Comparison of ENCODE assay signal across 11 cellular contexts in genomic region chr22:19868773-19869471, GRCh38. TPM values are rescaled to one million over a fixed set of nuclear protein-coding genes. Genes with fewer than 3 reads are reported as not detected.
DNase-seq lines count a peak whose midpoint lies in the region; ATAC-seq and TF ChIP-seq lines count a peak whose summit lies in the region.
"Had no signal": no experiment of that assay in that cellular context is flagged by ENCODE, and none has a peak within 500 bp of the region (broad histone marks: within the 10 kb centered on the region; RNA-seq: fewer than 3 reads in every experiment).

No MANE protein-coding gene starts in this region.

- no peak for TF ChIP-seq POLR2A in uterus (IDR thresholded peaks at IDR 0.05)

- no peak overlapping the region for H3K4me3 Mint-ChIP-seq in natural killer cell treated with Interleukin-12 subunit alpha and Interleukin-12 subunit beta and Interleukin-15 and Interleukin-18, amount 100 ng/mL, for 72 hours

- no peak for ATAC-seq in natural killer cell treated with Interleukin-12 subunit alpha and Interleukin-12 subunit beta and Interleukin-15 and Interleukin-18, amount 100 ng/mL, for 72 hours
- no peak for ATAC-seq in GM18873 (IDR thresholded peaks at IDR 0.05; ENCODE audit: low FRiP score, unreplicated experiment)
- ATAC-seq in GM21515 (IDR thresholded peaks at IDR 0.05; ENCODE audit: unreplicated experiment): no peak

- no peak overlapping the region for H3K27ac Mint-ChIP-seq in natural killer cell treated with Interleukin-12 subunit alpha and Interleukin-12 subunit beta and Interleukin-15 and Interleukin-18, amount 100 ng/mL, for 72 hours

- H3K27ac ChIP-seq in colonic mucosa: no peak overlapping the region
- H3K27ac ChIP-seq in uterus: no peak overlapping the region
- H3K27ac ChIP-seq: BLaER1 treated with 17β-estradiol and CSF1 and Interleukin-3, amounts not matched to agents 10 nM and 100 nM had no signal

- H3K27me3 Mint-ChIP-seq in natural killer cell treated with Interleukin-12 subunit alpha and Interleukin-12 subunit beta and Interleukin-15 and Interleukin-18, amount 100 ng/mL, for 72 hours: no peaks in the 10 kb centered on the region

- intact Hi-C loops in colonic mucosa (cut with DNase I) (loop anchor here (10.0 kb wide), 1 partner anchor 66 kb away; no protein-coding TSS in a partner anchor), uterus (cut with DNase I; ENCODE audit: low total_unique reads) (no loop called here)

- H3K36me3 ChIP-seq in colonic mucosa: no peaks in the 10 kb centered on the region
- no peaks in the 10 kb centered on the region for H3K36me3 ChIP-seq in uterus
- H3K36me3 ChIP-seq: BLaER1 treated with 17β-estradiol and CSF1 and Interleukin-3, amounts not matched to agents 10 nM and 100 nM had no signal

- no peaks in the 10 kb centered on the region for H3K9me3 Mint-ChIP-seq in natural killer cell treated with Interleukin-12 subunit alpha and Interleukin-12 subunit beta and Interleukin-15 and Interleukin-18, amount 100 ng/mL, for 72 hours

- peak overlapping the region in 1 of 2 donors; percentile 26 for H3K9ac ChIP-seq in colonic mucosa (ENCODE audit: low read depth in 2 of 2, low read length in 2 of 2)
- H3K9ac ChIP-seq: BLaER1 treated with 17β-estradiol and CSF1 and Interleukin-3, amounts not matched to agents 10 nM and 100 nM had no signal

- peak; percentile 1 for DNase-seq in stimulated activated CD4-positive, alpha-beta T cell treated with anti-CD3 and anti-CD28 coated beads, Interleukin-15, amount 100 ng/mL, for 24 hours
- no peak for DNase-seq in stimulated activated CD4-positive, alpha-beta T cell treated with anti-CD3 and anti-CD28 coated beads, Interleukin-12 subunit alpha, Interleukin-12 subunit beta, amount 100 ng/mL, for 4 hours
- DNase-seq in colonic mucosa (peak; percentile 67), uterus (peak; percentile 11 to 12), MV-4-11 (lab: John Stamatoyannopoulos, UW) (no peak)
- peak; percentile 61 for DNase-seq in natural killer cell treated with Interleukin-12 subunit alpha and Interleukin-12 subunit beta and Interleukin-15 and Interleukin-18, amount 100 ng/mL, for 72 hours (ENCODE audit: low spot score)
- DNase-seq: Kasumi-1, NCI-H226 had no signal

- H3K4me3 ChIP-seq in colonic mucosa (no peak overlapping the region), uterus (no peak overlapping the region)
- H3K4me3 ChIP-seq: BLaER1 treated with 17β-estradiol and CSF1 and Interleukin-3, amounts not matched to agents 10 nM and 100 nM had no signal

- H3K36me3 Mint-ChIP-seq in natural killer cell treated with Interleukin-12 subunit alpha and Interleukin-12 subunit beta and Interleukin-15 and Interleukin-18, amount 100 ng/mL, for 72 hours: no peaks in the 10 kb centered on the region

- H3K9me3 ChIP-seq in colonic mucosa (no peaks in the 10 kb centered on the region), uterus (no peaks in the 10 kb centered on the region)
- H3K9me3 ChIP-seq: BLaER1 treated with 17β-estradiol and CSF1 and Interleukin-3, amounts not matched to agents 10 nM and 100 nM had no signal

- peaks cover 7% of the 10 kb centered on the region for H3K4me1 ChIP-seq in colonic mucosa
- no peaks in the 10 kb centered on the region for H3K4me1 ChIP-seq in uterus

- TF ChIP-seq CTCF in colonic mucosa (IDR thresholded peaks at IDR 0.05): no peak
- TF ChIP-seq CTCF in uterus (IDR thresholded peaks at IDR 0.05): no peak

- no peaks in the 10 kb centered on the region for H3K4me1 Mint-ChIP-seq in natural killer cell treated with Interleukin-12 subunit alpha and Interleukin-12 subunit beta and Interleukin-15 and Interleukin-18, amount 100 ng/mL, for 72 hours (ENCODE audit: low read depth in 2 of 2)

- H3K27me3 ChIP-seq in colonic mucosa: no peaks in the 10 kb centered on the region
- no peaks in the 10 kb centered on the region for H3K27me3 ChIP-seq in uterus
- H3K27me3 ChIP-seq: BLaER1 treated with 17β-estradiol and CSF1 and Interleukin-3, amounts not matched to agents 10 nM and 100 nM had no signal

RNA-seq across cellular contexts. Expression of gene GNB1L, which starts 14.2 kb away (rescaled TPM):
- 10 to 100 TPM in 1 of 2 donors, 1 to 10 TPM in 1; 4.4 to 10.2 TPM for total RNA-seq in colonic mucosa
- 10 to 100 TPM in 1 of 2 donors, 1 to 10 TPM in 1; 9.7 to 17.9 TPM for total RNA-seq in natural killer cell treated with Interleukin-12 subunit alpha and Interleukin-12 subunit beta and Interleukin-15 and Interleukin-18, amount 100 ng/mL, for 72 hours
- total RNA-seq in uterus: 10 to 100 TPM in 1 of 4 donors, 1 to 10 TPM in 2, under 1 TPM in 1; 0.59 to 12.2 (median 3.1) TPM

RNA-seq across cellular contexts. Expression of gene RTL10, which starts 14.2 kb away (rescaled TPM):
- total RNA-seq in colonic mucosa (10 to 100 TPM in 1 of 2 donors, 1 to 10 TPM in 1; 9.7 to 14.1 TPM), uterus (10 to 100 TPM in 3 of 4 donors, 1 to 10 TPM in 1; 6.8 to 24.3 (median 17.7) TPM)
- total RNA-seq in natural killer cell treated with Interleukin-12 subunit alpha and Interleukin-12 subunit beta and Interleukin-15 and Interleukin-18, amount 100 ng/mL, for 72 hours: 10 to 100 TPM; 11.2 to 26.3 TPM

Comparison
In these comparisons a context has a peak if more than half of its experiments do, and no peak if none do; other contexts are left out.
1. DNase-seq: peak in stimulated activated CD4-positive, alpha-beta T cell treated with anti-CD3 and anti-CD28 coated beads, Interleukin-15, amount 100 ng/mL, for 24 hours (single experiment), colonic mucosa (single experiment), natural killer cell treated with Interleukin-12 subunit alpha and Interleukin-12 subunit beta and Interleukin-15 and Interleukin-18, amount 100 ng/mL, for 72 hours (single experiment) and uterus (2 of 2); none in stimulated activated CD4-positive, alpha-beta T cell treated with anti-CD3 and anti-CD28 coated beads, Interleukin-12 subunit alpha, Interleukin-12 subunit beta, amount 100 ng/mL, for 4 hours (single experiment) and MV-4-11 (single experiment).